Comparison of ENCODE assay signal across 8 cellular contexts in genomic region chr9:32431940-32432555, GRCh38. TPM values are rescaled to one million over a fixed set of nuclear protein-coding genes. Genes with fewer than 3 reads are reported as not detected.
DNase-seq lines count a peak whose midpoint lies in the region; ATAC-seq and TF ChIP-seq lines count a peak whose summit lies in the region.

No MANE protein-coding gene starts in this region.

- CTCF ChIA-PET in activated CD4-positive, alpha-beta T cell treated with anti-CD3 and anti-CD28 coated beads for 36 hours (lab: Charles Lee), result interaction anchor here (0.6 to 4.7 kb wide), 6 partner anchors 13 to 148 kb away, joined by 3 to 52 read pairs (median 4); partner anchors contain the start of gene ACO1

- H3K4me3 Mint-ChIP-seq in activated CD4-positive, alpha-beta T cell treated with anti-CD3 and anti-CD28 coated beads for 36 hours, result no peak overlapping the region

- intact Hi-C loops in activated CD4-positive, alpha-beta T cell treated with anti-CD3 and anti-CD28 coated beads for 36 hours (cut with DNase I, micrococcal nuclease), result loop anchor here (1.0 kb wide), 1 partner anchor 53 kb away; no protein-coding TSS in a partner anchor

- DNase-seq in ELF-1 (ENCODE audit: low read depth, low spot score), result peak; percentile 22
- DNase-seq in activated CD4-positive, alpha-beta T cell treated with anti-CD3 and anti-CD28 coated beads for 36 hours, result peak; percentile 54
- DNase-seq in erythroblast (lab: John Stamatoyannopoulos, UW), result peak; percentile 56 to 68
- DNase-seq in pons (ENCODE audit: low spot score), result peak; percentile 8
- DNase-seq in NCI-H2171 (lab: John Stamatoyannopoulos, UW), result no peak

- no peak for TF ChIP-seq POLR2A in erythroblast (IDR thresholded peaks at IDR 0.05; ENCODE audit: low read length)

- H3K4me1 Mint-ChIP-seq in activated CD4-positive, alpha-beta T cell treated with anti-CD3 and anti-CD28 coated beads for 36 hours, result no peaks in the 10 kb centered on the region

- H3K36me3 Mint-ChIP-seq in activated CD4-positive, alpha-beta T cell treated with anti-CD3 and anti-CD28 coated beads for 36 hours (ENCODE audit: low read depth), result peaks cover 4% of the 10 kb centered on the region

- H3K27me3 Mint-ChIP-seq in activated CD4-positive, alpha-beta T cell treated with anti-CD3 and anti-CD28 coated beads for 36 hours, result no peaks in the 10 kb centered on the region

- H3K27ac Mint-ChIP-seq in activated CD4-positive, alpha-beta T cell treated with anti-CD3 and anti-CD28 coated beads for 36 hours, result no peak overlapping the region

- ATAC-seq in HG03280 (IDR thresholded peaks at IDR 0.05; ENCODE audit: unreplicated experiment), result peak; percentile 55
- no peak for ATAC-seq in activated CD4-positive, alpha-beta T cell treated with anti-CD3 and anti-CD28 coated beads for 36 hours
- ATAC-seq in GM21723 (IDR thresholded peaks at IDR 0.05; ENCODE audit: unreplicated experiment), result no peak
- no peak for ATAC-seq in GM18873 (IDR thresholded peaks at IDR 0.05; ENCODE audit: low FRiP score, unreplicated experiment)

- H3K9me3 Mint-ChIP-seq in activated CD4-positive, alpha-beta T cell treated with anti-CD3 and anti-CD28 coated beads for 36 hours (ENCODE audit: low read depth), result no peaks in the 10 kb centered on the region

- POLR2A ChIA-PET in activated CD4-positive, alpha-beta T cell treated with anti-CD3 and anti-CD28 coated beads for 36 hours (lab: Charles Lee), result no interaction called here

RNA-seq across cellular contexts. Expression of gene ACO1, which starts 47.6 kb away (rescaled TPM):
- 10 to 100 TPM; 15.5 TPM for total RNA-seq in activated CD4-positive, alpha-beta T cell treated with anti-CD3 and anti-CD28 coated beads for 36 hours
